ENCODE assay signal across 18 cellular contexts in the genomic region with DNA sequence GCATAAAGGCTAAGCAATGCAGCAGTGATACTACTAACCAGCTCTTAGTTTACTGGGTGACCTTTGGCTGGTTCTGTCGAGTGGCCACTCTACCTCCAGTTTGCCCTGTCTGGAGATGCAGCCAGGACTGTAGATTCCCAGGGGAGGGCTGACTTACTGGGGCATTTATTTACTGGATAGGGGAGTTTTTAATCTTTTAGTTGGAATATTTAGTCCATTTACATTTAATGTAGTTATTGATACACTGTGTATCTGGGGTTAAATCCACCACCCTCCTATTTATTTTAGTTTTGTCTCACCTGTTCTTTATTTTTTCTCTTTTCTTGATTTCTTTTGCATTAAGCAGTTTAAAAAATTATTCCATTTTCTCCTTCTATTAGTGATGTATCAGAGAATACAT.
DNase-seq lines count a peak whose midpoint lies in the region; ATAC-seq and TF ChIP-seq lines count a peak whose summit lies in the region.
"Had no signal": no experiment of that assay in that cellular context is flagged by ENCODE, and none has a peak within 500 bp of the region (broad histone marks: within the 10 kb centered on the region; RNA-seq: fewer than 3 reads in every experiment).

No MANE protein-coding gene starts in this region.

- H3K27ac ChIP-seq in esophagus muscularis mucosa (replicated peaks in 1 of 4) = no peak overlapping the region
- H3K27ac ChIP-seq: BLaER1 had no signal

- H3K27me3 ChIP-seq in esophagus muscularis mucosa = no peaks in the 10 kb centered on the region
- H3K27me3 ChIP-seq: BLaER1 had no signal

- no peak for TF ChIP-seq POLR2A in esophagus muscularis mucosa (IDR thresholded peaks at IDR 0.05; ENCODE audit: low read depth)
- no peak for TF ChIP-seq POLR2A in erythroblast (IDR thresholded peaks at IDR 0.05; ENCODE audit: low read length)

- H3K27me3 Mint-ChIP-seq in activated CD8-positive, alpha-beta T cell treated with anti-CD3 and anti-CD28 coated beads for 36 hours = no peaks in the 10 kb centered on the region
- H3K27me3 Mint-ChIP-seq in activated CD8-positive, alpha-beta T cell treated with anti-CD3 and anti-CD28 coated beads, Interleukin-2, amount 10 ng/mL, durations not matched to agents 7 days and 5 days (ENCODE audit: low read depth) = no peaks in the 10 kb centered on the region
- H3K27me3 Mint-ChIP-seq in activated T-helper 17 cell treated with anti-CD3 and anti-CD28 coated beads, Interleukin-2, amount 50 U/mL, for 72 hours = no peaks in the 10 kb centered on the region
- no peaks in the 10 kb centered on the region for H3K27me3 Mint-ChIP-seq in stimulated activated memory B cell treated with anti-CD40 and anti-IgM and Interleukin-4, amounts not matched to agents 10 μg/mL and 1 μg/mL and 100 μg/mL, for 72 hours
- H3K27me3 Mint-ChIP-seq: CD8-positive, alpha-beta memory T cell had no signal

- no peak for DNase-seq in activated CD8-positive, alpha-beta T cell treated with anti-CD3 and anti-CD28 coated beads for 36 hours
- DNase-seq in activated CD8-positive, alpha-beta T cell treated with anti-CD3 and anti-CD28 coated beads, Interleukin-2, amount 10 ng/mL, durations not matched to agents 7 days and 5 days = no peak
- DNase-seq in DMS53 treated with DMSO at 0.1 percent for 48 hours (lab: John Stamatoyannopoulos, UW; ENCODE audit: unreplicated experiment) (peak; percentile 19), esophagus muscularis mucosa (ENCODE audit: extremely low spot score) (no peak), erythroblast (lab: John Stamatoyannopoulos, UW) (no peak)
- DNase-seq in stimulated activated CD4-positive, alpha-beta T cell treated with anti-CD3 and anti-CD28 coated beads, Interleukin-4, amount 100 ng/mL, for 1 hour = no peak
- DNase-seq: 8988T; AML-193; Caco-2; CD8-positive, alpha-beta memory T cell; GOT3; H9; HFFc6; IMR-90 had no signal

- CTCF ChIA-PET in activated CD8-positive, alpha-beta T cell treated with anti-CD3 and anti-CD28 coated beads for 36 hours (lab: Charles Lee) = interaction anchor here (1.1 to 1.2 kb wide), 2 partner anchors 82 kb away, joined by 3 to 4 read pairs; no protein-coding TSS in a partner anchor
- CTCF ChIA-PET in activated CD8-positive, alpha-beta T cell treated with anti-CD3 and anti-CD28 coated beads, Interleukin-2, amount 10 ng/mL, durations not matched to agents 7 days and 5 days (lab: Charles Lee) = interaction anchor here (0.8 kb wide), 2 partner anchors 15 to 80 kb away, joined by 3 read pairs; no protein-coding TSS in a partner anchor

- H3K4me3 Mint-ChIP-seq in activated CD8-positive, alpha-beta T cell treated with anti-CD3 and anti-CD28 coated beads for 36 hours = no peak overlapping the region
- H3K4me3 Mint-ChIP-seq in activated CD8-positive, alpha-beta T cell treated with anti-CD3 and anti-CD28 coated beads, Interleukin-2, amount 10 ng/mL, durations not matched to agents 7 days and 5 days = no peak overlapping the region
- no peak overlapping the region for H3K4me3 Mint-ChIP-seq in activated T-helper 17 cell treated with anti-CD3 and anti-CD28 coated beads, Interleukin-2, amount 50 U/mL, for 72 hours
- no peak overlapping the region for H3K4me3 Mint-ChIP-seq in stimulated activated memory B cell treated with anti-CD40 and anti-IgM and Interleukin-4, amounts not matched to agents 10 μg/mL and 1 μg/mL and 100 μg/mL, for 72 hours
- H3K4me3 Mint-ChIP-seq: H9, HFFc6 had no signal

- no peaks in the 10 kb centered on the region for H3K36me3 ChIP-seq in esophagus muscularis mucosa

- intact Hi-C loops in activated CD8-positive, alpha-beta T cell treated with anti-CD3 and anti-CD28 coated beads for 36 hours (cut with micrococcal nuclease) = no loop called here
- intact Hi-C loops in esophagus muscularis mucosa (cut with DNase I) = no loop called here

- H3K9me3 Mint-ChIP-seq in activated CD8-positive, alpha-beta T cell treated with anti-CD3 and anti-CD28 coated beads for 36 hours = peaks cover 12% of the 10 kb centered on the region
- H3K9me3 Mint-ChIP-seq in activated CD8-positive, alpha-beta T cell treated with anti-CD3 and anti-CD28 coated beads, Interleukin-2, amount 10 ng/mL, durations not matched to agents 7 days and 5 days (ENCODE audit: insufficient read depth) = peaks cover 30% of the 10 kb centered on the region
- H3K9me3 Mint-ChIP-seq in activated T-helper 17 cell treated with anti-CD3 and anti-CD28 coated beads, Interleukin-2, amount 50 U/mL, for 72 hours = no peaks in the 10 kb centered on the region
- H3K9me3 Mint-ChIP-seq in stimulated activated memory B cell treated with anti-CD40 and anti-IgM and Interleukin-4, amounts not matched to agents 10 μg/mL and 1 μg/mL and 100 μg/mL, for 72 hours = peaks cover 8% of the 10 kb centered on the region
- H3K9me3 Mint-ChIP-seq: H9 had no signal

- H3K4me1 Mint-ChIP-seq in activated CD8-positive, alpha-beta T cell treated with anti-CD3 and anti-CD28 coated beads for 36 hours (ENCODE audit: low read depth) = peaks cover 25% of the 10 kb centered on the region
- peaks cover 25% of the 10 kb centered on the region for H3K4me1 Mint-ChIP-seq in activated CD8-positive, alpha-beta T cell treated with anti-CD3 and anti-CD28 coated beads, Interleukin-2, amount 10 ng/mL, durations not matched to agents 7 days and 5 days (ENCODE audit: low read depth)
- H3K4me1 Mint-ChIP-seq in activated T-helper 17 cell treated with anti-CD3 and anti-CD28 coated beads, Interleukin-2, amount 50 U/mL, for 72 hours = peaks cover 14% of the 10 kb centered on the region
- H3K4me1 Mint-ChIP-seq in stimulated activated memory B cell treated with anti-CD40 and anti-IgM and Interleukin-4, amounts not matched to agents 10 μg/mL and 1 μg/mL and 100 μg/mL, for 72 hours = peaks cover 58% of the 10 kb centered on the region

- no peaks in the 10 kb centered on the region for H3K4me1 ChIP-seq in esophagus muscularis mucosa
- H3K4me1 ChIP-seq: BLaER1, Caco-2 had no signal

- H3K9me3 ChIP-seq in esophagus muscularis mucosa = peaks cover 0 to 8% (median 6%) of the 10 kb centered on the region in 4 donors
- H3K9me3 ChIP-seq: Caco-2 had no signal

- POLR2A ChIA-PET in activated CD8-positive, alpha-beta T cell treated with anti-CD3 and anti-CD28 coated beads for 36 hours (lab: Charles Lee) = interaction anchor here (0.8 to 1.1 kb wide), 2 partner anchors 8 to 10 kb away, joined by 3 read pairs; no protein-coding TSS in a partner anchor
- POLR2A ChIA-PET in activated CD8-positive, alpha-beta T cell treated with anti-CD3 and anti-CD28 coated beads, Interleukin-2, amount 10 ng/mL, durations not matched to agents 7 days and 5 days (lab: Charles Lee) = no interaction called here

- WGBS in esophagus muscularis mucosa = 93% methylated on average over 1 of the region's 1 CpG

- peak overlapping the region; percentile 33 for H3K27ac Mint-ChIP-seq in activated CD8-positive, alpha-beta T cell treated with anti-CD3 and anti-CD28 coated beads for 36 hours
- H3K27ac Mint-ChIP-seq in activated CD8-positive, alpha-beta T cell treated with anti-CD3 and anti-CD28 coated beads, Interleukin-2, amount 10 ng/mL, durations not matched to agents 7 days and 5 days = no peak overlapping the region
- peak overlapping the region; percentile 77 for H3K27ac Mint-ChIP-seq in activated T-helper 17 cell treated with anti-CD3 and anti-CD28 coated beads, Interleukin-2, amount 50 U/mL, for 72 hours
- peak overlapping the region; percentile 87 for H3K27ac Mint-ChIP-seq in stimulated activated memory B cell treated with anti-CD40 and anti-IgM and Interleukin-4, amounts not matched to agents 10 μg/mL and 1 μg/mL and 100 μg/mL, for 72 hours
- H3K27ac Mint-ChIP-seq: H9, HFFc6 had no signal

- ATAC-seq in activated CD8-positive, alpha-beta T cell treated with anti-CD3 and anti-CD28 coated beads for 36 hours = no peak
- no peak for ATAC-seq in activated CD8-positive, alpha-beta T cell treated with anti-CD3 and anti-CD28 coated beads, Interleukin-2, amount 10 ng/mL, durations not matched to agents 7 days and 5 days
- no peak for ATAC-seq in activated T-helper 17 cell treated with anti-CD3 and anti-CD28 coated beads, Interleukin-2, amount 50 U/mL, for 72 hours (replicated peaks)
- no peak for ATAC-seq in stimulated activated memory B cell treated with anti-CD40 and anti-IgM and Interleukin-4, amounts not matched to agents 10 μg/mL and 1 μg/mL and 100 μg/mL, for 72 hours
- ATAC-seq: GM12878 had no signal

- no peak overlapping the region for H3K4me3 ChIP-seq in esophagus muscularis mucosa
- H3K4me3 ChIP-seq: BLaER1, GM12878 had no signal

- peaks cover 32% of the 10 kb centered on the region for H3K36me3 Mint-ChIP-seq in activated CD8-positive, alpha-beta T cell treated with anti-CD3 and anti-CD28 coated beads for 36 hours (ENCODE audit: low read depth)
- H3K36me3 Mint-ChIP-seq in activated CD8-positive, alpha-beta T cell treated with anti-CD3 and anti-CD28 coated beads, Interleukin-2, amount 10 ng/mL, durations not matched to agents 7 days and 5 days (ENCODE audit: low read depth) = peaks cover 49% of the 10 kb centered on the region
- no peaks in the 10 kb centered on the region for H3K36me3 Mint-ChIP-seq in activated T-helper 17 cell treated with anti-CD3 and anti-CD28 coated beads, Interleukin-2, amount 50 U/mL, for 72 hours (ENCODE audit: low read depth)
- peaks cover 27% of the 10 kb centered on the region for H3K36me3 Mint-ChIP-seq in stimulated activated memory B cell treated with anti-CD40 and anti-IgM and Interleukin-4, amounts not matched to agents 10 μg/mL and 1 μg/mL and 100 μg/mL, for 72 hours

- TF ChIP-seq EP300 in esophagus muscularis mucosa (IDR thresholded peaks at IDR 0.05) = no peak

- TF ChIP-seq CTCF in activated CD8-positive, alpha-beta T cell treated with anti-CD3 and anti-CD28 coated beads for 36 hours (IDR thresholded peaks at IDR 0.05) = no peak
- TF ChIP-seq CTCF in esophagus muscularis mucosa (IDR thresholded peaks at IDR 0.05) = no peak
